In genomic region chr5:98769256-98770157, GRCh38 we compare ENCODE assay signal across 8 cellular contexts. TPM values are rescaled to one million over a fixed set of nuclear protein-coding genes. Genes with fewer than 3 reads are reported as not detected.
A peak's percentile ranks its signal among the peaks of the same experiment; 100 is the strongest.
DNase-seq lines count a peak whose midpoint lies in the region; ATAC-seq and TF ChIP-seq lines count a peak whose summit lies in the region.

No MANE protein-coding gene starts in this region.

- no peak for ATAC-seq in HG02885 (IDR thresholded peaks at IDR 0.05; ENCODE audit: poor library complexity, unreplicated experiment)

- intact Hi-C loops in uterus (cut with DNase I; ENCODE audit: low total_unique reads) = loop anchor here (10.0 kb wide), 1 partner anchor 155 kb away; the partner anchor contains the start of gene CHD1

- no peaks in the 10 kb centered on the region for H3K9me3 Mint-ChIP-seq in nephron

- no peaks in the 10 kb centered on the region for H3K36me3 Mint-ChIP-seq in nephron (ENCODE audit: low read depth)

- H3K36me3 ChIP-seq in GM06990 (ENCODE audit: control insufficient read depth, insufficient read depth, low read length) = no peaks in the 10 kb centered on the region
- no peaks in the 10 kb centered on the region for H3K36me3 ChIP-seq in uterus

- H3K4me3 Mint-ChIP-seq in nephron = peak overlapping the region; percentile 96 to 99 (median 98)

- DNase-seq in GM06990 (ENCODE audit: extremely low read depth, insufficient read length) (peak; percentile 50), NCI-H1105 treated with DMSO at 0.1 percent for 48 hours (lab: John Stamatoyannopoulos, UW) (peak; percentile 38), fibroblast of the aortic adventitia (ENCODE audit: low read depth) (peak; percentile 56), uterus (peak; percentile 41 to 42), cerebellar nuclear complex (lab: John Stamatoyannopoulos, UW) (no peak)
- peak; percentile 62 for DNase-seq in activated CD8-positive, alpha-beta memory T cell treated with anti-CD3 and anti-CD28 coated beads, Interleukin-2, amount 50 U/mL, for 48 hours

- peaks cover 11% of the 10 kb centered on the region for H3K27me3 Mint-ChIP-seq in nephron (ENCODE audit: low read depth)

- peak overlapping the region; percentile 78 to 79 for H3K27ac ChIP-seq in uterus

- H3K4me1 ChIP-seq in uterus = no peaks in the 10 kb centered on the region

- H3K4me3 ChIP-seq in GM06990 (replicated peaks; ENCODE audit: low read depth, low read length) = peak overlapping the region; percentile 65
- peak overlapping the region; percentile 84 for H3K4me3 ChIP-seq in fibroblast of the aortic adventitia (ENCODE audit: low read depth, low read length)
- peak overlapping the region; percentile 43 to 56 for H3K4me3 ChIP-seq in uterus

- no peaks in the 10 kb centered on the region; the same call in 1 of the 2 replicates for H3K27me3 ChIP-seq in GM06990 (replicated peaks; ENCODE audit: control insufficient read depth, insufficient read depth, low read length)
- no peaks in the 10 kb centered on the region for H3K27me3 ChIP-seq in uterus

- H3K9me3 ChIP-seq in uterus = no peaks in the 10 kb centered on the region

- TF ChIP-seq CTCF in GM06990 (IDR thresholded peaks at IDR 0.05; ENCODE audit: insufficient read depth, low read length, poor library complexity, severe bottlenecking) = peak; percentile 17
- TF ChIP-seq CTCF in fibroblast of the aortic adventitia (IDR thresholded peaks at IDR 0.05; ENCODE audit: insufficient read depth, low read length) = no peak
- peak in 1 of 3 experiments; percentile 53 for TF ChIP-seq CTCF in nephron (IDR thresholded peaks at IDR 0.05; ENCODE audit: unreplicated experiment in 3 of 3)
- TF ChIP-seq CTCF in uterus (IDR thresholded peaks at IDR 0.05) = no peak

- H3K4me1 Mint-ChIP-seq in nephron = peaks cover 32% of the 10 kb centered on the region

- H3K27ac Mint-ChIP-seq in nephron = peak overlapping the region; percentile 70 to 93 (median 81)

- TF ChIP-seq POLR2A in uterus (IDR thresholded peaks at IDR 0.05) = no peak

RNA-seq across cellular contexts. Expression of gene RGMB, which starts 4.0 kb away (rescaled TPM):
- total RNA-seq in fibroblast of the aortic adventitia (ENCODE audit: low replicate concordance) (17.6 and 145 TPM in 2 replicates), uterus (10 to 100 TPM in 2 of 4 donors, 1 to 10 TPM in 2; 2.8 to 22.3 (median 12.9) TPM)

Comparison
In these comparisons a context has a peak if more than half of its experiments do, and no peak if none do; other contexts are left out.
1. DNase-seq: peak in GM06990 (single experiment), NCI-H1105 treated with DMSO at 0.1 percent for 48 hours (single experiment), activated CD8-positive, alpha-beta memory T cell treated with anti-CD3 and anti-CD28 coated beads, Interleukin-2, amount 50 U/mL, for 48 hours (single experiment), fibroblast of the aortic adventitia (single experiment) and uterus (2 of 2); none in cerebellar nuclear complex (0 of 2).
2. Peak in every context shown above with its lines, with median percentiles within 50 percentile points of each other: H3K4me3 ChIP-seq.